1 cellular context compared by ENCODE assay signal in the genomic region with DNA sequence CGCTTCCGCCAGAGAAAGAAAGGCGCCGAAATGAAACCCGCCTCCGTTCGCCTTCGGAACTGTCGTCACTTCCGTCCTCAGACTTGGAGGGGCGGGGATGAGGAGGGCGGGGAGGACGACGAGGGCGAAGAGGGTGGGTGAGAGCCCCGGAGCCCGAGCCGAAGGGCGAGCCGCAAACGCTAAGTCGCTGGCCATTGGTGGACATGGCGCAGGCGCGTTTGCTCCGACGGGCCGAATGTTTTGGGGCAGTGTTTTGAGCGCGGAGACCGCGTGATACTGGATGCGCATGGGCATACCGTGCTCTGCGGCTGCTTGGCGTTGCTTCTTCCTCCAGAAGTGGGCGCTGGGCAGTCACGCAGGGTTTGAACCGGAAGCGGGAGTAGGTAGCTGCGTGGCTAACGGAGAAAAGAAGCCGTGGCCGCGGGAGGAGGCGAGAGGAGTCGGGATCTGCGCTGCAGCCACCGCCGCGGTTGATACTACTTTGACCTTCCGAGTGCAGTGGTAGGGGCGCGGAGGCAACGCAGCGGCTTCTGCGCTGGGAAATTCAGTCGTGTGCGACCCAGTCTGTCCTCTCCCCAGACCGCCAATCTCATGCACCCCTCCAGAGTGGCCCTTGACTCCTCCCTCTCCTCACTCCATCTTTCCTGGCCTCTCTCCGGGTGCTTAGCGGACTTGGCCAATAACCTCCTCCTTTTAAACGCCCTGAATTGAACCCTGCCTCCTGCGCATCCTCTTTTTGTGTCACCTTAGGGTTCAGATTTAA.
TF ChIP-seq lines count a peak whose summit lies in the region.

TSS of gene ATM (plus strand) at position 382 of the 763 bp plus-strand sequence. CDS start 4,558 bp downstream, outside the sequence.

TF ChIP-seq in HEK293, 187 proteins besides CTCF, POLR2A, EP300 and RAD21 (continued from another document and continues in another):
- TF ChIP-seq ZSCAN18 (tag by site-specific recombination; IDR thresholded peaks at IDR 0.05) (no peak), ZNF341 (tag by site-specific recombination; IDR thresholded peaks at IDR 0.05; ENCODE audit: low read depth) (peak; percentile 35; the same call in 1 of the 2 replicates), GLIS2 (tag by site-specific recombination; IDR thresholded peaks at IDR 0.05) (no peak), ZNF558 (tag by site-specific recombination; IDR thresholded peaks at IDR 0.05) (no peak), ZNF76 (tag by site-specific recombination; IDR thresholded peaks at IDR 0.05; ENCODE audit: borderline replicate concordance, low read depth) (no peak), ZNF2 (tag by site-specific recombination; IDR thresholded peaks at IDR 0.05) (peak; percentile 80), ZBTB1 (tag by site-specific recombination; IDR thresholded peaks at IDR 0.05) (no peak), SALL2 (tag by site-specific recombination; IDR thresholded peaks at IDR 0.05; ENCODE audit: borderline replicate concordance) (no peak), ZNF610 (tag by site-specific recombination; IDR thresholded peaks at IDR 0.05; ENCODE audit: borderline replicate concordance) (peak; percentile 52; the same call in 1 of the 2 replicates), ZSCAN30 (tag by site-specific recombination; IDR thresholded peaks at IDR 0.05) (peak; percentile 73; the same call in 1 of the 2 replicates), ZNF138 (tag by site-specific recombination; IDR thresholded peaks at IDR 0.05; ENCODE audit: borderline replicate concordance) (no peak), ZNF404 (tag by site-specific recombination; IDR thresholded peaks at IDR 0.05) (no peak), ZNF274 (IDR thresholded peaks at IDR 0.05; ENCODE audit: low read length) (no peak), ZNF274 (tag by site-specific recombination; IDR thresholded peaks at IDR 0.05; ENCODE audit: borderline replicate concordance) (no peak), ZNF830 (tag by site-specific recombination; IDR thresholded peaks at IDR 0.05; ENCODE audit: low read depth) (no peak), ZSCAN16 (tag by site-specific recombination; IDR thresholded peaks at IDR 0.05) (no peak), ZNF510 (tag by site-specific recombination; IDR thresholded peaks at IDR 0.05; ENCODE audit: insufficient replicate concordance) (no peak), ZFP41 (tag by site-specific recombination; IDR thresholded peaks at IDR 0.05; ENCODE audit: borderline replicate concordance) (no peak), ZNF785 (tag by site-specific recombination; IDR thresholded peaks at IDR 0.05) (no peak), ZNF211 (tag by site-specific recombination; IDR thresholded peaks at IDR 0.05; ENCODE audit: low read depth) (no peak), ZNF704 (tag by site-specific recombination; IDR thresholded peaks at IDR 0.05) (no peak), TRIM28 (IDR thresholded peaks at IDR 0.05; ENCODE audit: borderline replicate concordance, low read length) (peak; percentile 71; the same call in 1 of the 2 replicates), ZNF391 (tag by site-specific recombination; IDR thresholded peaks at IDR 0.05; ENCODE audit: borderline replicate concordance, low read depth) (peak; percentile 73; the same call in 1 of the 2 replicates), ZNF768 (tag by site-specific recombination; IDR thresholded peaks at IDR 0.05) (no peak), ZNF37A (tag by site-specific recombination; IDR thresholded peaks at IDR 0.05) (no peak)
- TF ChIP-seq, protein P1, sequence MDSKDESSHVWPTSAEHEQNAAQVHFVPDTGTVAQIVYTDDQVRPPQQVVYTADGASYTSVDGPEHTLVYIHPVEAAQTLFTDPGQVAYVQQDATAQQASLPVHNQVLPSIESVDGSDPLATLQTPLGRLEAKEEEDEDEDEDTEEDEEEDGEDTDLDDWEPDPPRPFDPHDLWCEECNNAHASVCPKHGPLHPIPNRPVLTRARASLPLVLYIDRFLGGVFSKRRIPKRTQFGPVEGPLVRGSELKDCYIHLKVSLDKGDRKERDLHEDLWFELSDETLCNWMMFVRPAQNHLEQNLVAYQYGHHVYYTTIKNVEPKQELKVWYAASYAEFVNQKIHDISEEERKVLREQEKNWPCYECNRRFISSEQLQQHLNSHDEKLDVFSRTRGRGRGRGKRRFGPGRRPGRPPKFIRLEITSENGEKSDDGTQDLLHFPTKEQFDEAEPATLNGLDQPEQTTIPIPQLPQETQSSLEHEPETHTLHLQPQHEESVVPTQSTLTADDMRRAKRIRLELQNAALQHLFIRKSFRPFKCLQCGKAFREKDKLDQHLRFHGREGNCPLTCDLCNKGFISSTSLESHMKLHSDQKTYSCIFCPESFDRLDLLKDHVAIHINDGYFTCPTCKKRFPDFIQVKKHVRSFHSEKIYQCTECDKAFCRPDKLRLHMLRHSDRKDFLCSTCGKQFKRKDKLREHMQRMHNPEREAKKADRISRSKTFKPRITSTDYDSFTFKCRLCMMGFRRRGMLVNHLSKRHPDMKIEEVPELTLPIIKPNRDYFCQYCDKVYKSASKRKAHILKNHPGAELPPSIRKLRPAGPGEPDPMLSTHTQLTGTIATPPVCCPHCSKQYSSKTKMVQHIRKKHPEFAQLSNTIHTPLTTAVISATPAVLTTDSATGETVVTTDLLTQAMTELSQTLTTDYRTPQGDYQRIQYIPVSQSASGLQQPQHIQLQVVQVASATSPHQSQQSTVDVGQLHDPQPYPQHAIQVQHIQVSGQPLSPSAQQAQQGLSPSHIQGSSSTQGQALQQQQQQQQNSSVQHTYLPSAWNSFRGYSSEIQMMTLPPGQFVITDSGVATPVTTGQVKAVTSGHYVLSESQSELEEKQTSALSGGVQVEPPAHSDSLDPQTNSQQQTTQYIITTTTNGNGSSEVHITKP (tag by site-specific recombination; IDR thresholded peaks at IDR 0.05), result peak; percentile 96
- TF ChIP-seq, protein P2, sequence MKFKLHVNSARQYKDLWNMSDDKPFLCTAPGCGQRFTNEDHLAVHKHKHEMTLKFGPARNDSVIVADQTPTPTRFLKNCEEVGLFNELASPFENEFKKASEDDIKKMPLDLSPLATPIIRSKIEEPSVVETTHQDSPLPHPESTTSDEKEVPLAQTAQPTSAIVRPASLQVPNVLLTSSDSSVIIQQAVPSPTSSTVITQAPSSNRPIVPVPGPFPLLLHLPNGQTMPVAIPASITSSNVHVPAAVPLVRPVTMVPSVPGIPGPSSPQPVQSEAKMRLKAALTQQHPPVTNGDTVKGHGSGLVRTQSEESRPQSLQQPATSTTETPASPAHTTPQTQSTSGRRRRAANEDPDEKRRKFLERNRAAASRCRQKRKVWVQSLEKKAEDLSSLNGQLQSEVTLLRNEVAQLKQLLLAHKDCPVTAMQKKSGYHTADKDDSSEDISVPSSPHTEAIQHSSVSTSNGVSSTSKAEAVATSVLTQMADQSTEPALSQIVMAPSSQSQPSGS (tag by site-specific recombination; IDR thresholded peaks at IDR 0.05; ENCODE audit: low read depth), result no peak
- TF ChIP-seq, protein P3, sequence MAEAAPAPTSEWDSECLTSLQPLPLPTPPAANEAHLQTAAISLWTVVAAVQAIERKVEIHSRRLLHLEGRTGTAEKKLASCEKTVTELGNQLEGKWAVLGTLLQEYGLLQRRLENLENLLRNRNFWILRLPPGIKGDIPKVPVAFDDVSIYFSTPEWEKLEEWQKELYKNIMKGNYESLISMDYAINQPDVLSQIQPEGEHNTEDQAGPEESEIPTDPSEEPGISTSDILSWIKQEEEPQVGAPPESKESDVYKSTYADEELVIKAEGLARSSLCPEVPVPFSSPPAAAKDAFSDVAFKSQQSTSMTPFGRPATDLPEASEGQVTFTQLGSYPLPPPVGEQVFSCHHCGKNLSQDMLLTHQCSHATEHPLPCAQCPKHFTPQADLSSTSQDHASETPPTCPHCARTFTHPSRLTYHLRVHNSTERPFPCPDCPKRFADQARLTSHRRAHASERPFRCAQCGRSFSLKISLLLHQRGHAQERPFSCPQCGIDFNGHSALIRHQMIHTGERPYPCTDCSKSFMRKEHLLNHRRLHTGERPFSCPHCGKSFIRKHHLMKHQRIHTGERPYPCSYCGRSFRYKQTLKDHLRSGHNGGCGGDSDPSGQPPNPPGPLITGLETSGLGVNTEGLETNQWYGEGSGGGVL (tag by site-specific recombination; IDR thresholded peaks at IDR 0.05), result no peak
- TF ChIP-seq, protein P4, sequence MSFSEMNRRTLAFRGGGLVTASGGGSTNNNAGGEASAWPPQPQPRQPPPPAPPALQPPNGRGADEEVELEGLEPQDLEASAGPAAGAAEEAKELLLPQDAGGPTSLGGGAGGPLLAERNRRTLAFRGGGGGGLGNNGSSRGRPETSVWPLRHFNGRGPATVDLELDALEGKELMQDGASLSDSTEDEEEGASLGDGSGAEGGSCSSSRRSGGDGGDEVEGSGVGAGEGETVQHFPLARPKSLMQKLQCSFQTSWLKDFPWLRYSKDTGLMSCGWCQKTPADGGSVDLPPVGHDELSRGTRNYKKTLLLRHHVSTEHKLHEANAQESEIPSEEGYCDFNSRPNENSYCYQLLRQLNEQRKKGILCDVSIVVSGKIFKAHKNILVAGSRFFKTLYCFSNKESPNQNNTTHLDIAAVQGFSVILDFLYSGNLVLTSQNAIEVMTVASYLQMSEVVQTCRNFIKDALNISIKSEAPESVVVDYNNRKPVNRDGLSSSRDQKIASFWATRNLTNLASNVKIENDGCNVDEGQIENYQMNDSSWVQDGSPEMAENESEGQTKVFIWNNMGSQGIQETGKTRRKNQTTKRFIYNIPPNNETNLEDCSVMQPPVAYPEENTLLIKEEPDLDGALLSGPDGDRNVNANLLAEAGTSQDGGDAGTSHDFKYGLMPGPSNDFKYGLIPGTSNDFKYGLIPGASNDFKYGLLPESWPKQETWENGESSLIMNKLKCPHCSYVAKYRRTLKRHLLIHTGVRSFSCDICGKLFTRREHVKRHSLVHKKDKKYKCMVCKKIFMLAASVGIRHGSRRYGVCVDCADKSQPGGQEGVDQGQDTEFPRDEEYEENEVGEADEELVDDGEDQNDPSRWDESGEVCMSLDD (tag by site-specific recombination; IDR thresholded peaks at IDR 0.05), result peak; percentile 49
- TF ChIP-seq, protein P5, sequence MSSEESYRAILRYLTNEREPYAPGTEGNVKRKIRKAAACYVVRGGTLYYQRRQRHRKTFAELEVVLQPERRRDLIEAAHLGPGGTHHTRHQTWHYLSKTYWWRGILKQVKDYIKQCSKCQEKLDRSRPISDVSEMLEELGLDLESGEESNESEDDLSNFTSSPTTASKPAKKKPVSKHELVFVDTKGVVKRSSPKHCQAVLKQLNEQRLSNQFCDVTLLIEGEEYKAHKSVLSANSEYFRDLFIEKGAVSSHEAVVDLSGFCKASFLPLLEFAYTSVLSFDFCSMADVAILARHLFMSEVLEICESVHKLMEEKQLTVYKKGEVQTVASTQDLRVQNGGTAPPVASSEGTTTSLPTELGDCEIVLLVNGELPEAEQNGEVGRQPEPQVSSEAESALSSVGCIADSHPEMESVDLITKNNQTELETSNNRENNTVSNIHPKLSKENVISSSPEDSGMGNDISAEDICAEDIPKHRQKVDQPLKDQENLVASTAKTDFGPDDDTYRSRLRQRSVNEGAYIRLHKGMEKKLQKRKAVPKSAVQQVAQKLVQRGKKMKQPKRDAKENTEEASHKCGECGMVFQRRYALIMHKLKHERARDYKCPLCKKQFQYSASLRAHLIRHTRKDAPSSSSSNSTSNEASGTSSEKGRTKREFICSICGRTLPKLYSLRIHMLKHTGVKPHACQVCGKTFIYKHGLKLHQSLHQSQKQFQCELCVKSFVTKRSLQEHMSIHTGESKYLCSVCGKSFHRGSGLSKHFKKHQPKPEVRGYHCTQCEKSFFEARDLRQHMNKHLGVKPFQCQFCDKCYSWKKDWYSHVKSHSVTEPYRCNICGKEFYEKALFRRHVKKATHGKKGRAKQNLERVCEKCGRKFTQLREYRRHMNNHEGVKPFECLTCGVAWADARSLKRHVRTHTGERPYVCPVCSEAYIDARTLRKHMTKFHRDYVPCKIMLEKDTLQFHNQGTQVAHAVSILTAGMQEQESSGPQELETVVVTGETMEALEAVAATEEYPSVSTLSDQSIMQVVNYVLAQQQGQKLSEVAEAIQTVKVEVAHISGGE (tag by site-specific recombination; conservative IDR thresholded peaks at IDR 0.05; ENCODE audit: low read depth), result peak; percentile 65
